Comparison of ENCODE assay signal across 8 cellular contexts in genomic region chr3:172332256-172333041, GRCh38.
DNase-seq lines count a peak whose midpoint lies in the region; ATAC-seq and TF ChIP-seq lines count a peak whose summit lies in the region.

No MANE protein-coding gene starts in this region.

- no peak overlapping the region for H2AFZ ChIP-seq in OCI-LY1 (ENCODE audit: low read length)

- intact Hi-C loops in stomach (cut with DNase I; ENCODE audit: low total_unique reads), result no loop called here

- H3K27me3 ChIP-seq in OCI-LY1 (ENCODE audit: insufficient read depth, low read length) (no peaks in the 10 kb centered on the region), stomach (no peaks in the 10 kb centered on the region)

- no peaks in the 10 kb centered on the region for H3K9me3 Mint-ChIP-seq in naive thymus-derived CD8-positive, alpha-beta T cell

- no peaks in the 10 kb centered on the region for H3K79me2 ChIP-seq in OCI-LY1 (ENCODE audit: insufficient read depth, low read length)

- H3K4me3 ChIP-seq in OCI-LY1 (ENCODE audit: low read depth, low read length, poor library complexity, severe bottlenecking), result no peak overlapping the region
- H3K4me3 ChIP-seq in stomach, result no peak overlapping the region

- H3K27me3 Mint-ChIP-seq in naive thymus-derived CD8-positive, alpha-beta T cell, result no peaks in the 10 kb centered on the region

- TF ChIP-seq EP300 in stomach (IDR thresholded peaks at IDR 0.05), result no peak

- no peak for TF ChIP-seq POLR2A in stomach (IDR thresholded peaks at IDR 0.05)

- WGBS in stomach, 5 donors, result 41 to 50% (median 45%) methylated on average over 2 of the region's 2 CpGs

- no peaks in the 10 kb centered on the region for H4K20me1 ChIP-seq in OCI-LY1 (ENCODE audit: insufficient read depth, low read length)

- H3K36me3 Mint-ChIP-seq in naive thymus-derived CD8-positive, alpha-beta T cell, result peaks cover 0 to 50% (median 8%) of the 10 kb centered on the region in 3 donors

- no peak overlapping the region for H3K9ac ChIP-seq in OCI-LY1 (ENCODE audit: low read length)

- H3K9me3 ChIP-seq in OCI-LY1 (ENCODE audit: low read length) (no peaks in the 10 kb centered on the region), stomach (no peaks in the 10 kb centered on the region)

- no peaks in the 10 kb centered on the region for H3K9me2 ChIP-seq in OCI-LY1 (ENCODE audit: low read depth, low read length)

- no peak overlapping the region for H3K4me3 Mint-ChIP-seq in naive thymus-derived CD8-positive, alpha-beta T cell

- peak overlapping the region in 2 of 10 donors; percentile 2 to 41 for H3K27ac Mint-ChIP-seq in naive thymus-derived CD8-positive, alpha-beta T cell

- H3K4me1 ChIP-seq in OCI-LY1 (ENCODE audit: insufficient read depth, low read length, severe bottlenecking) (no peaks in the 10 kb centered on the region), stomach (peaks cover 0 to 16% (median 6%) of the 10 kb centered on the region in 4 donors)

- no peak overlapping the region for H3K4me2 ChIP-seq in OCI-LY1 (ENCODE audit: low read length)

- no peak overlapping the region for H3K27ac ChIP-seq in OCI-LY1 (ENCODE audit: low read depth, low read length, poor library complexity, severe bottlenecking)
- peak overlapping the region in 3 of 5 donors; percentile 19 to 66 (median 23) for H3K27ac ChIP-seq in stomach

- DNase-seq in C1 segment of cervical spinal cord (lab: John Stamatoyannopoulos, UW) (peak in 8 of 14 donors; percentile 7 to 49 (median 19)), HK-2 (ENCODE audit: unreplicated experiment) (peak; percentile 64), stomach (peak; percentile 76)
- peak; percentile 61 for DNase-seq in activated CD8-positive, alpha-beta memory T cell treated with anti-CD3 and anti-CD28 coated beads, Interleukin-2, amount 50 U/mL, for 48 hours
- DNase-seq in naive thymus-derived CD8-positive, alpha-beta T cell, result peak in 9 of 10 donors; percentile 8 to 47 (median 41)

- H3F3A ChIP-seq in OCI-LY1 (ENCODE audit: insufficient read depth, low read length), result no peaks in the 10 kb centered on the region

- POLR2A ChIA-PET in naive thymus-derived CD8-positive, alpha-beta T cell (lab: Charles Lee), result interaction anchor here (1.2 kb wide), 1 partner anchor 16 kb away, joined by 3 read pairs; no protein-coding TSS in a partner anchor

- peaks cover 0 to 5% (median 2%) of the 10 kb centered on the region in 4 donors for H3K4me1 Mint-ChIP-seq in naive thymus-derived CD8-positive, alpha-beta T cell

- TF ChIP-seq CTCF in OCI-LY1 (IDR thresholded peaks at IDR 0.05; ENCODE audit: low read length) (peak; percentile 97), stomach (IDR thresholded peaks at IDR 0.05) (peak in 5 of 7 experiments; percentile 78 to 89 (median 86))

- H3K36me3 ChIP-seq in OCI-LY1 (ENCODE audit: insufficient read depth, low read length), result no peaks in the 10 kb centered on the region
- peaks cover 30 to 91% (median 85%) of the 10 kb centered on the region in 4 donors for H3K36me3 ChIP-seq in stomach

- ATAC-seq in GM19043 (IDR thresholded peaks at IDR 0.05; ENCODE audit: low read depth, unreplicated experiment), result peak; percentile 79
- ATAC-seq in esophagus mucosa, result peak; percentile 80
- ATAC-seq in naive thymus-derived CD8-positive, alpha-beta T cell, result peak; percentile 66 to 81

Comparison
In these comparisons a context has a peak if more than half of its experiments do, and no peak if none do; other contexts are left out.
1. DNase-seq: peak in every context shown above with its lines; median percentile 76 in stomach; 64 in HK-2; 61 in activated CD8-positive, alpha-beta memory T cell treated with anti-CD3 and anti-CD28 coated beads, Interleukin-2, amount 50 U/mL, for 48 hours; 41 in naive thymus-derived CD8-positive, alpha-beta T cell; 19 in C1 segment of cervical spinal cord.